Comparison of ENCODE assay signal across 8 cellular contexts in genomic region chr5:57171818-57172465, GRCh38. TPM values are rescaled to one million over a fixed set of nuclear protein-coding genes. Genes with fewer than 3 reads are reported as not detected.
DNase-seq lines count a peak whose midpoint lies in the region; ATAC-seq and TF ChIP-seq lines count a peak whose summit lies in the region.

No MANE protein-coding gene starts in this region.

- H2AFZ ChIP-seq in ACC112 (ENCODE audit: low read length, unreplicated experiment): peak overlapping the region; percentile 84

- TF ChIP-seq CTCF in lower lobe of right lung (IDR thresholded peaks at IDR 0.05): no peak

- H3K27ac ChIP-seq in ACC112 (ENCODE audit: low read depth, low read length) (peak overlapping the region; percentile 97), KOPT-K1 (ENCODE audit: low read depth, low read length, poor library complexity, severe bottlenecking) (peak overlapping the region; percentile 97), angular gyrus (ENCODE audit: low read depth, low read length) (peak overlapping the region; percentile 100), lower lobe of right lung (peak overlapping the region; percentile 98), thymus (ENCODE audit: low read depth) (no peak overlapping the region)

- DNase-seq in lower lobe of right lung (no peak), cortex of kidney (lab: John Stamatoyannopoulos, UW) (no peak), HCEC 1CT (no peak)

- H3K27me3 ChIP-seq in ACC112 (ENCODE audit: insufficient read depth, low read length) (no peaks in the 10 kb centered on the region), lower lobe of right lung (ENCODE audit: low read depth) (no peaks in the 10 kb centered on the region), thymus (ENCODE audit: control insufficient read depth, insufficient read depth) (no peaks in the 10 kb centered on the region)

- H3K9me3 ChIP-seq in KOPT-K1 (ENCODE audit: insufficient read depth, low read length, poor library complexity, severe bottlenecking) (no peaks in the 10 kb centered on the region), lower lobe of right lung (no peaks in the 10 kb centered on the region), thymus (ENCODE audit: control insufficient read depth) (no peaks in the 10 kb centered on the region)

- peak in 1 of 2 donors; percentile 28 for ATAC-seq in lower lobe of right lung
- no peak for ATAC-seq in GM21381 (IDR thresholded peaks at IDR 0.05; ENCODE audit: unreplicated experiment)

- H3K4me1 ChIP-seq in ACC112 (ENCODE audit: control insufficient read depth, insufficient read depth, low read length, unreplicated experiment): peaks cover 6% of the 10 kb centered on the region
- peaks cover 16% of the 10 kb centered on the region for H3K4me1 ChIP-seq in lower lobe of right lung
- peaks cover 4% of the 10 kb centered on the region for H3K4me1 ChIP-seq in thymus (ENCODE audit: control insufficient read depth, insufficient read depth, low read length)

- intact Hi-C loops in lower lobe of right lung (cut with DNase I): no loop called here

- WGBS in thymus: 77% methylated on average over 16 of the region's 16 CpGs

- H3K79me2 ChIP-seq in ACC112 (ENCODE audit: control insufficient read depth, insufficient read depth, low read length, unreplicated experiment): peaks cover 36% of the 10 kb centered on the region

- peak overlapping the region; percentile 94 for H3K4me3 ChIP-seq in ACC112 (ENCODE audit: low read depth, low read length)
- H3K4me3 ChIP-seq in lower lobe of right lung: peak overlapping the region; percentile 86
- H3K4me3 ChIP-seq in thymus (ENCODE audit: low read length): peak overlapping the region; percentile 95

- H3K36me3 ChIP-seq in ACC112 (ENCODE audit: insufficient read depth, low read length): peaks cover 12% of the 10 kb centered on the region
- peaks cover 5% of the 10 kb centered on the region; the same call in 1 of the 2 replicates for H3K36me3 ChIP-seq in KOPT-K1 (ENCODE audit: insufficient read depth, low read length)
- no peaks in the 10 kb centered on the region for H3K36me3 ChIP-seq in lower lobe of right lung
- H3K36me3 ChIP-seq in thymus (ENCODE audit: control insufficient read depth, insufficient read depth): no peaks in the 10 kb centered on the region

RNA-seq across cellular contexts. Expression of gene GPBP1, which starts 1.9 kb away (rescaled TPM):
- total RNA-seq in lower lobe of right lung: 70.6 TPM
- 149 TPM for polyA plus RNA-seq in thymus
